In the genomic region with DNA sequence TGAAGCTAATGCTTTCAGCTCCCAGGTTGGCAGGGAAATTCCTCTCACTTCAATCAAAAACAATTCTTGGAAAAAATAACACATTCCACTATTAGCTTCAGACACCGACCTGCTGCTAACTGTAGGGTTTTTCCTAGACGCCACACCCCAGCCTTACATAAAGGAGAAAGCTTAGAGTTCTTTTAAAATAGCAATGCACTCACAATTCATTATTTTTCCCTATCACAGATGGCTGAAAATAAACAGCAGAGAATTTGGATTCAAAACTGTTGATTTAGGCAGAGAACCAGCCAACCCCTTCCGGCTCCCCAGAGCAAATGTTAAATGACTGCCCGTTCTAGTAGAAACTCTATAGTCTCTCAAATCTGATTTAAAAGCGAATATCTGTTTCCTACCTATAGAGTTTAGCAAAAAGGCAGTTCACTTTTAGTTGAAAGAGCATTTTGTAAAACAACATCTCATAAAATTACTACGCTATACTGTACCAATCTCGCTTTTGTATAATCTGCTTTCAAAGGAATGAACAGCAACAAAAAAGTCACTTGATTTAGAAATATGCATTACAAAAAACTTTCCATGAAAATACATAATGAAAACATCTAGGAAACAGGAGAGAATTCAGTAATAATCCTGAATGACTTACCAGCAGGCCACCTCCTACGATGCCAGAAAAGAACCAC, we compare ENCODE assay signal across 10 cellular contexts. TPM values are rescaled to one million over a fixed set of nuclear protein-coding genes. Genes with fewer than 3 reads are reported as not detected.
DNase-seq lines count a peak whose midpoint lies in the region; ATAC-seq, FAIRE-seq and TF ChIP-seq lines count a peak whose summit lies in the region.
"Had no signal": no experiment of that assay in that cellular context is flagged by ENCODE, and none has a peak within 500 bp of the region (broad histone marks: within the 10 kb centered on the region; RNA-seq: fewer than 3 reads in every experiment).

No MANE protein-coding gene starts in this region.

- peaks cover 8% of the 10 kb centered on the region for H3K27me3 Mint-ChIP-seq in activated CD8-positive, alpha-beta T cell treated with anti-CD3 and anti-CD28 coated beads, Interleukin-2, amount 10 ng/mL, durations not matched to agents 7 days and 5 days (ENCODE audit: low read depth)

- no peaks in the 10 kb centered on the region for H3K36me3 ChIP-seq in adrenal gland (replicated peaks in 1 of 2)

- H3K4me3 ChIP-seq in adrenal gland = peak overlapping the region in 2 of 4 donors; percentile 0 to 60

- POLR2A ChIA-PET in activated CD8-positive, alpha-beta T cell treated with anti-CD3 and anti-CD28 coated beads, Interleukin-2, amount 10 ng/mL, durations not matched to agents 7 days and 5 days (lab: Charles Lee) = no interaction called here

- ATAC-seq in left cardiac atrium = peak; percentile 18 to 38
- ATAC-seq in sciatic nerve = peak; percentile 66
- ATAC-seq in GM18907 (IDR thresholded peaks at IDR 0.05; ENCODE audit: unreplicated experiment) = no peak
- no peak for ATAC-seq in activated CD8-positive, alpha-beta T cell treated with anti-CD3 and anti-CD28 coated beads, Interleukin-2, amount 10 ng/mL, durations not matched to agents 7 days and 5 days
- ATAC-seq in HG03571 (IDR thresholded peaks at IDR 0.05; ENCODE audit: unreplicated experiment) = no peak

- peaks cover 0 to 7% of the 10 kb centered on the region in 2 donors for H3K4me1 ChIP-seq in adrenal gland (replicated peaks in 1 of 2)

- H3K4me3 Mint-ChIP-seq in activated CD8-positive, alpha-beta T cell treated with anti-CD3 and anti-CD28 coated beads, Interleukin-2, amount 10 ng/mL, durations not matched to agents 7 days and 5 days = no peak overlapping the region
- H3K4me3 Mint-ChIP-seq: activated naive CD4-positive, alpha-beta T cell treated with anti-CD3 and anti-CD28 coated beads, Interleukin-2, amount 50 U/mL, for 24 hours had no signal

- H3K27ac Mint-ChIP-seq in activated CD8-positive, alpha-beta T cell treated with anti-CD3 and anti-CD28 coated beads, Interleukin-2, amount 10 ng/mL, durations not matched to agents 7 days and 5 days = no peak overlapping the region
- H3K27ac Mint-ChIP-seq: activated naive CD4-positive, alpha-beta T cell treated with anti-CD3 and anti-CD28 coated beads, Interleukin-2, amount 50 U/mL, for 24 hours had no signal

- no peaks in the 10 kb centered on the region for H3K9me3 ChIP-seq in adrenal gland (replicated peaks in 1 of 3)

- no peaks in the 10 kb centered on the region for H3K27me3 ChIP-seq in adrenal gland

- DNase-seq in adrenal gland = no peak
- DNase-seq in left cardiac atrium = no peak
- no peak for DNase-seq in sciatic nerve (ENCODE audit: low spot score)
- no peak for DNase-seq in activated CD8-positive, alpha-beta T cell treated with anti-CD3 and anti-CD28 coated beads, Interleukin-2, amount 10 ng/mL, durations not matched to agents 7 days and 5 days
- DNase-seq in NCI-H1048 (lab: John Stamatoyannopoulos, UW) = no peak
- DNase-seq: naive thymus-derived CD4-positive, alpha-beta T cell had no signal

- FAIRE-seq in G401.6 (lab: Jason Lieb, UNC) = peak; percentile 3

- peak overlapping the region; percentile 5 to 88 (median 48) for H3K27ac ChIP-seq in adrenal gland

- no peaks in the 10 kb centered on the region for H3K4me1 Mint-ChIP-seq in activated CD8-positive, alpha-beta T cell treated with anti-CD3 and anti-CD28 coated beads, Interleukin-2, amount 10 ng/mL, durations not matched to agents 7 days and 5 days (ENCODE audit: low read depth)
- H3K4me1 Mint-ChIP-seq: activated naive CD4-positive, alpha-beta T cell treated with anti-CD3 and anti-CD28 coated beads, Interleukin-2, amount 50 U/mL, for 24 hours had no signal

- CTCF ChIA-PET in activated CD8-positive, alpha-beta T cell treated with anti-CD3 and anti-CD28 coated beads, Interleukin-2, amount 10 ng/mL, durations not matched to agents 7 days and 5 days (lab: Charles Lee) = no interaction called here

- no peaks in the 10 kb centered on the region for H3K9me3 Mint-ChIP-seq in activated CD8-positive, alpha-beta T cell treated with anti-CD3 and anti-CD28 coated beads, Interleukin-2, amount 10 ng/mL, durations not matched to agents 7 days and 5 days (ENCODE audit: insufficient read depth)
- H3K9me3 Mint-ChIP-seq: activated naive CD4-positive, alpha-beta T cell treated with anti-CD3 and anti-CD28 coated beads, Interleukin-2, amount 50 U/mL, for 24 hours had no signal

- TF ChIP-seq POLR2A in adrenal gland (IDR thresholded peaks at IDR 0.05) = no peak

- intact Hi-C loops in adrenal gland (cut with DNase I) (no loop called here), left cardiac atrium (cut with DNase I) (no loop called here), sciatic nerve (cut with DNase I) (no loop called here)

- 47 to 58% (median 55%) methylated on average over 8 of the region's 8 CpGs for WGBS in adrenal gland, 4 donors

- no peaks in the 10 kb centered on the region for H3K36me3 Mint-ChIP-seq in activated CD8-positive, alpha-beta T cell treated with anti-CD3 and anti-CD28 coated beads, Interleukin-2, amount 10 ng/mL, durations not matched to agents 7 days and 5 days (ENCODE audit: low read depth)

- no peak for TF ChIP-seq CTCF in adrenal gland (IDR thresholded peaks at IDR 0.05)

RNA-seq across cellular contexts. Expression of a gene that starts 0.6 kb away (rescaled TPM):
- 100 to 1,000 TPM in 1 of 8 donors, 10 to 100 TPM in 7; 49.6 to 164 (median 63.2) TPM for total RNA-seq in adrenal gland
- 10 to 100 TPM; 31.5 to 87.5 (median 83.5) TPM for polyA plus RNA-seq in adrenal gland
- total RNA-seq in left cardiac atrium = 100 to 1,000 TPM; 125 to 194 TPM
- 149 TPM for total RNA-seq in sciatic nerve
- total RNA-seq in activated CD8-positive, alpha-beta T cell treated with anti-CD3 and anti-CD28 coated beads, Interleukin-2, amount 10 ng/mL, durations not matched to agents 7 days and 5 days = not detected
- total RNA-seq: naive thymus-derived CD4-positive, alpha-beta T cell had no signal
- polyA plus RNA-seq: naive thymus-derived CD4-positive, alpha-beta T cell had no signal

RNA-seq across cellular contexts. Expression of a gene that starts 43.4 kb away (rescaled TPM):
- total RNA-seq in adrenal gland = 10 to 100 TPM in 7 of 8 donors, 1 to 10 TPM in 1; 8.3 to 24.9 (median 13.7) TPM
- 10 to 100 TPM in 1 of 3 donors, 1 to 10 TPM in 2; 2.4 to 14.7 (median 4.3) TPM for polyA plus RNA-seq in adrenal gland
- total RNA-seq in left cardiac atrium = 10 to 100 TPM; 12.5 to 13.2 TPM
- total RNA-seq in sciatic nerve = 11.8 TPM
- total RNA-seq in activated CD8-positive, alpha-beta T cell treated with anti-CD3 and anti-CD28 coated beads, Interleukin-2, amount 10 ng/mL, durations not matched to agents 7 days and 5 days = not detected
- total RNA-seq: naive thymus-derived CD4-positive, alpha-beta T cell had no signal
- polyA plus RNA-seq: naive thymus-derived CD4-positive, alpha-beta T cell had no signal

Comparison
In these comparisons a context has a peak if more than half of its experiments do, and no peak if none do; other contexts are left out.
1. ATAC-seq: peak in left cardiac atrium (2 of 2) and sciatic nerve (single experiment); none in GM18907 (single experiment), activated CD8-positive, alpha-beta T cell treated with anti-CD3 and anti-CD28 coated beads, Interleukin-2, amount 10 ng/mL, durations not matched to agents 7 days and 5 days (single experiment) and HG03571 (single experiment).
2. RNA of a gene that starts 0.6 kb away (total RNA-seq): 125 to 194 TPM in left cardiac atrium, 149 TPM in sciatic nerve (single experiment) and 49.6 to 164 TPM in adrenal gland; not detected in activated CD8-positive, alpha-beta T cell treated with anti-CD3 and anti-CD28 coated beads, Interleukin-2, amount 10 ng/mL, durations not matched to agents 7 days and 5 days; every median in the first group is over 10 times any median in the second.
3. RNA of a gene that starts 43.4 kb away (total RNA-seq): 8.3 to 24.9 TPM in adrenal gland, 12.5 to 13.2 TPM in left cardiac atrium and 11.8 TPM in sciatic nerve (single experiment); not detected in activated CD8-positive, alpha-beta T cell treated with anti-CD3 and anti-CD28 coated beads, Interleukin-2, amount 10 ng/mL, durations not matched to agents 7 days and 5 days; every median in the first group is over 4 times any median in the second.